8 cellular contexts compared by ENCODE assay signal in the genomic region with DNA sequence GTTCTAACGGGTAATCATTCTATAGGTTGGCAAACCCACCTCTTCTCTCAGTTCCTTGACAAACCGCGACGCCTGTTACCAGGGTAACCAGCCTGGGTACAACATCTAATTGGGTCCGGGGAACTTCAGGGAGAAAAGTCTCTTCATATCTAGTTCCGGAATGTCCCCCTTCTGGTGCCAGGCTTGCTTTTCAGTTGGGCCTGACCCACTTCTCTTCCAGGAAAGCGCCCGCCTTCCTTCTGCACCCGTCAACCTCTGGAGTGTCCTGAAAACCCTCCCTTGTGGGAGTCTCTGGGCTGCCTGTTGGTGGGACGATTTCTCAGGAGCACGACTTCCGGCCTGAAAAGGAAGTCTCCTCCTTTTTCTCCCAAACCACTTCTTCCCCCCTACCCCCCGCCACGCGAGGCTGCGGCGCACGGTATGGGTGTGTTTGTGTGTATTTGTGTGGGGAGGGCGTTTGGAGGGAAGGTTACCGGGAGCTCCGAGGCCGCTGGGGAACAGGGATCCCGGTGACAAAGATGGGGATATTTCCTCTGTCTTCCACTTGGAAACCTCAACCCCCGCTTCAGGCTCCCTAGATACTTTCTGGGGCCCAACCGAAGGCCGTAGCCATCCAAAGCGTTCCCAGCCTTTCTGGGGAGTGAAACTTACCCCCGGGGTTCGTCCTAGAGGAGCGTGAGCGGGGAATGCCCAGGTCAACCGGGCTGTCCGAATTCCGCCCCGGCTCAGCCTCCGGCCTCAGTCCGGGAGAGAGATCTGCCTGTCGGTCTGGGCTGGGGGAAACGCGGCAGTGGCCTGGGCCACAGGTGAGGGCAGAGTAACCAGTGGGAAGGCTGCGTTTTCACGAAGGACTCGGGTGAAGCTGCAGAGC. TPM values are rescaled to one million over a fixed set of nuclear protein-coding genes. Genes with fewer than 3 reads are reported as not detected.
DNase-seq lines count a peak whose midpoint lies in the region; TF ChIP-seq lines count a peak whose summit lies in the region.

A gene with protein sequence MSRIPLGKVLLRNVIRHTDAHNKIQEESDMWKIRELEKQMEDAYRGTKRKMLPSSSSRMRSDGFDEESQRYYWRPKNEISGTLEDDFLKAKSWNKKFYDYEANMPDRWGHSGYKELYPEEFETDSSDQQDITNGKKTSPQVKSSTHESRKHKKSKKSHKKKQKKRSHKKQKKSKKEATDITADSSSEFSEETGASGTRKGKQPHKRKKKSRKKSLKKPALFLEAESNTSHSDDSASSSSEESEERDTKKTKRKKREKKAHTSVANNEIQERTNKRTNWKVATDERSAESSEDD (plus strand): TSS at position 359 of the 871 bp plus-strand sequence. CDS start 1,276 bp downstream, outside the sequence.
Gene PIH1D2, minus strand, starts transcription at position 77 of the 871 bp plus-strand sequence. CDS start 843 bp downstream, outside the sequence.

- CTCF ChIA-PET in HEK293T (lab: Yijun Ruan, JAX), result interaction anchor here (0.6 kb wide), 1 partner anchor 45 kb away, joined by 3 read pairs; no protein-coding TSS in a partner anchor

- TF ChIP-seq POLR2A in testis (IDR thresholded peaks at IDR 0.05), result no peak

- peaks cover 12% of the 10 kb centered on the region for H3K36me3 Mint-ChIP-seq in activated naive CD4-positive, alpha-beta T cell treated with anti-CD3 and anti-CD28 coated beads, Interleukin-2, amount 50 U/mL, for 24 hours
- no peaks in the 10 kb centered on the region for H3K36me3 Mint-ChIP-seq in glutamatergic neuron (ENCODE audit: unreplicated experiment)

- H3K4me1 ChIP-seq in osteoblast (ENCODE audit: insufficient read depth, low read length) (peaks cover 16% of the 10 kb centered on the region), testis (no peaks in the 10 kb centered on the region)

- H3K9me3 ChIP-seq in osteoblast (ENCODE audit: low read depth, low read length), result no peaks in the 10 kb centered on the region
- H3K9me3 ChIP-seq in testis, result no peaks in the 10 kb centered on the region

- peak within 1 kb of the TSS; percentile 92 for H3K4me3 ChIP-seq in osteoblast (ENCODE audit: insufficient read depth, low read length)
- H3K4me3 ChIP-seq in testis, result peak within 1 kb of the TSS; percentile 87 to 91

- H2AFZ ChIP-seq in osteoblast (ENCODE audit: low read length), result peak within 1 kb of the TSS; percentile 88

- H3K27ac ChIP-seq in osteoblast (ENCODE audit: low read depth, low read length) (peak within 1 kb of the TSS; percentile 85), testis (peak within 1 kb of the TSS; percentile 91 to 92)

- H3K27me3 Mint-ChIP-seq in activated naive CD4-positive, alpha-beta T cell treated with anti-CD3 and anti-CD28 coated beads, Interleukin-2, amount 50 U/mL, for 24 hours, result no peaks in the 10 kb centered on the region
- no peaks in the 10 kb centered on the region for H3K27me3 Mint-ChIP-seq in glutamatergic neuron (ENCODE audit: unreplicated experiment)

- H3K4me2 ChIP-seq in osteoblast (ENCODE audit: insufficient read depth, low read length), result peak within 1 kb of the TSS; percentile 96

- H3K36me3 ChIP-seq in osteoblast (ENCODE audit: insufficient read depth, low read length) (peaks cover 29% of the 10 kb centered on the region), testis (ENCODE audit: low read depth, missing control alignments) (no peaks in the 10 kb centered on the region)

- H4K20me1 ChIP-seq in osteoblast (ENCODE audit: insufficient read depth, low read length), result no peaks in the 10 kb centered on the region

- POLR2A ChIA-PET in HEK293T (lab: Yijun Ruan, JAX), result interaction anchor here (0.7 kb wide), 1 partner anchor 17 kb away, joined by 3 read pairs; no protein-coding TSS in a partner anchor

- peak within 1 kb of the TSS; percentile 97 for H3K4me3 Mint-ChIP-seq in activated naive CD4-positive, alpha-beta T cell treated with anti-CD3 and anti-CD28 coated beads, Interleukin-2, amount 50 U/mL, for 24 hours
- peak within 1 kb of the TSS; percentile 96 for H3K4me3 Mint-ChIP-seq in glutamatergic neuron (ENCODE audit: unreplicated experiment)

- intact Hi-C loops in testis (cut with DNase I; ENCODE audit: low total_unique reads), result no loop called here

- whole genome bisulfite sequencing in testis, 2 donors, result 0 to 1% methylated on average over 34 to 42 of the region's 43 CpGs

- no peaks in the 10 kb centered on the region for H3K9me3 Mint-ChIP-seq in activated naive CD4-positive, alpha-beta T cell treated with anti-CD3 and anti-CD28 coated beads, Interleukin-2, amount 50 U/mL, for 24 hours
- H3K9me3 Mint-ChIP-seq in glutamatergic neuron (ENCODE audit: unreplicated experiment), result no peaks in the 10 kb centered on the region

- H3K4me1 Mint-ChIP-seq in activated naive CD4-positive, alpha-beta T cell treated with anti-CD3 and anti-CD28 coated beads, Interleukin-2, amount 50 U/mL, for 24 hours, result peaks cover 34% of the 10 kb centered on the region
- H3K4me1 Mint-ChIP-seq in glutamatergic neuron (ENCODE audit: low read depth, unreplicated experiment), result peaks cover 7% of the 10 kb centered on the region

- peaks cover 31% of the 10 kb centered on the region for H3K79me2 ChIP-seq in osteoblast (ENCODE audit: insufficient read depth, low read length)

- peak; percentile 70 for DNase-seq in GM04503 (ENCODE audit: low read depth)
- peak; percentile 80 for DNase-seq in HEK293T (ENCODE audit: extremely low spot score)
- DNase-seq in MV-4-11 (lab: John Stamatoyannopoulos, UW), result peak; percentile 89
- peak; percentile 77 for DNase-seq in SK-N-DZ (ENCODE audit: low spot score)
- peak; percentile 67 for DNase-seq in glutamatergic neuron
- peak; percentile 93 for DNase-seq in osteoblast (ENCODE audit: insufficient read length, low spot score, missing footprints)
- DNase-seq in testis, result peak; percentile 86

- TF ChIP-seq CTCF in glutamatergic neuron (IDR thresholded peaks at IDR 0.05; ENCODE audit: partially characterized antibody, unreplicated experiment) (no peak), osteoblast (IDR thresholded peaks at IDR 0.05; ENCODE audit: extremely low read depth, low read depth, low read length) (peak; percentile 23), testis (IDR thresholded peaks at IDR 0.05) (peak in 1 of 3 experiments; percentile 6)

- H3K27me3 ChIP-seq in osteoblast (ENCODE audit: insufficient read depth, low read length) (no peaks in the 10 kb centered on the region), testis (no peaks in the 10 kb centered on the region)

- H3K27ac Mint-ChIP-seq in activated naive CD4-positive, alpha-beta T cell treated with anti-CD3 and anti-CD28 coated beads, Interleukin-2, amount 50 U/mL, for 24 hours, result peak within 1 kb of the TSS; percentile 99
- H3K27ac Mint-ChIP-seq in glutamatergic neuron (ENCODE audit: unreplicated experiment), result peak within 1 kb of the TSS; percentile 99

TF ChIP-seq in HEK293T, 16 proteins besides CTCF, POLR2A, EP300 and RAD21:
- TF ChIP-seq CTBP1 (IDR thresholded peaks at IDR 0.05; ENCODE audit: borderline replicate concordance) (peak; percentile 92), ELF4 (IDR thresholded peaks at IDR 0.05) (0 out of 2 replicates have a peak, but pooled peaks have one; percentile 18), L3MBTL2 (conservative IDR thresholded peaks at IDR 0.05) (no peak; the same call in none of the 2 replicates), PKNOX1 (IDR thresholded peaks at IDR 0.05) (peak; percentile 63), ZNF384 (IDR thresholded peaks at IDR 0.05) (no peak)

RNA-seq across cellular contexts. Expression of the first gene that starts in this region (rescaled TPM):
- 16.6 and 18.8 TPM in 2 replicates for polyA plus RNA-seq in SK-N-DZ (2014; cell fraction: cytosol; rRNA removed)
- polyA plus RNA-seq in SK-N-DZ (2014; cell fraction: nucleus; rRNA removed), result 9.9 and 12.8 TPM in 2 replicates
- total RNA-seq in glutamatergic neuron (ENCODE audit: unreplicated experiment), result 22.3 TPM
- 33.9 and 37.6 TPM in 2 replicates for total RNA-seq in osteoblast
- 10 to 100 TPM; 14.8 to 20.8 TPM for total RNA-seq in testis
- 18.7 TPM for polyA plus RNA-seq in testis (ENCODE audit: insufficient read depth, low read depth, low replicate concordance)

RNA-seq across cellular contexts. Expression of gene PIH1D2, which starts in this region (rescaled TPM):
- 1.1 and 3.4 TPM in 2 replicates for polyA plus RNA-seq in SK-N-DZ (2014; cell fraction: cytosol; rRNA removed)
- polyA plus RNA-seq in SK-N-DZ (2014; cell fraction: nucleus; rRNA removed), result 2.7 and 5.8 TPM in 2 replicates
- total RNA-seq in glutamatergic neuron (ENCODE audit: unreplicated experiment) (1.4 TPM), osteoblast (2.7 and 2.9 TPM in 2 replicates), testis (10 to 100 TPM; 31.2 to 59.5 TPM)
- polyA plus RNA-seq in testis (ENCODE audit: insufficient read depth, low read depth, low replicate concordance), result 97.8 TPM

Comparison
In these comparisons a context has a peak if more than half of its experiments do, and no peak if none do; other contexts are left out.
1. Peak in every context shown above with its lines: DNase-seq, H3K4me3 ChIP-seq and H3K27ac ChIP-seq.